In genomic region chr2:29113891-29114321, GRCh38 we compare ENCODE assay signal across 8 cellular contexts. TPM values are rescaled to one million over a fixed set of nuclear protein-coding genes. Genes with fewer than 3 reads are reported as not detected.
DNase-seq lines count a peak whose midpoint lies in the region; ATAC-seq and TF ChIP-seq lines count a peak whose summit lies in the region.

No MANE protein-coding gene starts in this region.

- peaks cover 0 to 2% of the 10 kb centered on the region in 2 donors for H3K27me3 Mint-ChIP-seq in CD4-positive, alpha-beta memory T cell

- peaks cover 0 to 9% of the 10 kb centered on the region in 2 donors for H3K36me3 Mint-ChIP-seq in CD4-positive, alpha-beta memory T cell

- peaks cover 19 to 40% (median 30%) of the 10 kb centered on the region in 4 donors for H3K4me1 Mint-ChIP-seq in CD4-positive, alpha-beta memory T cell

- H3K36me3 ChIP-seq in CD4-positive, alpha-beta memory T cell (ENCODE audit: insufficient read depth, low read length), result no peaks in the 10 kb centered on the region
- H3K36me3 ChIP-seq in HEK293 (ENCODE audit: control insufficient read depth in 2 of 2, insufficient read depth in 1 of 2, low read length in 2 of 2), result no peaks in the 10 kb centered on the region
- H3K36me3 ChIP-seq in SJSA1, result no peaks in the 10 kb centered on the region
- H3K36me3 ChIP-seq in esophagus squamous epithelium, result no peaks in the 10 kb centered on the region
- no peaks in the 10 kb centered on the region for H3K36me3 ChIP-seq in psoas muscle (ENCODE audit: insufficient read depth in 1 of 2, low read depth in 1 of 2)

- DNase-seq in CD4-positive, alpha-beta memory T cell, result no peak
- DNase-seq in SJSA1 (ENCODE audit: low read depth in 1 of 2, low spot score in 2 of 2) (peak; percentile 67 to 73), esophagus squamous epithelium (lab: John Stamatoyannopoulos, UW) (no peak), psoas muscle (peak; percentile 58 to 66)
- no peak for DNase-seq in effector CD8-positive, alpha-beta T cell (lab: John Stamatoyannopoulos, UW)

- intact Hi-C loops in CD4-positive, alpha-beta memory T cell (cut with micrococcal nuclease), result loop anchor here (10.0 kb wide), 1 partner anchor 1031 kb away; the partner anchor contains the start of gene YPEL5
- intact Hi-C loops in esophagus squamous epithelium (cut with DNase I), result no loop called here
- intact Hi-C loops in psoas muscle (cut with DNase I), result loop anchor here (5.0 kb wide), 2 partner anchors 47 to 102 kb away; no protein-coding TSS in a partner anchor

- H3K27ac Mint-ChIP-seq in CD4-positive, alpha-beta memory T cell, result peak overlapping the region in 5 of 7 donors; percentile 6 to 97 (median 95)

- H3K9me3 ChIP-seq in CD4-positive, alpha-beta memory T cell (ENCODE audit: control insufficient read depth in 1 of 2, low read length in 2 of 2), result no peaks in the 10 kb centered on the region
- H3K9me3 ChIP-seq in HEK293 (ENCODE audit: control insufficient read depth, insufficient read depth, low read depth, low read length), result no peaks in the 10 kb centered on the region
- no peaks in the 10 kb centered on the region for H3K9me3 ChIP-seq in SJSA1 (replicated peaks)
- no peaks in the 10 kb centered on the region for H3K9me3 ChIP-seq in esophagus squamous epithelium
- no peaks in the 10 kb centered on the region for H3K9me3 ChIP-seq in psoas muscle

- CTCF ChIA-PET in CD4-positive, alpha-beta memory T cell (lab: Charles Lee; ENCODE audit: partially characterized antibody), result interaction anchor here (1.5 kb wide), 1 partner anchor 99 kb away, joined by 6 read pairs; no protein-coding TSS in a partner anchor
- CTCF ChIA-PET in HEK293 (lab: Yijun Ruan, JAX), result no interaction called here

- TF ChIP-seq CTCF in HEK293 (tag by site-specific recombination; IDR thresholded peaks at IDR 0.05) (no peak), esophagus squamous epithelium (IDR thresholded peaks at IDR 0.05) (no peak), psoas muscle (IDR thresholded peaks at IDR 0.05) (no peak)

- WGBS in esophagus squamous epithelium, 2 donors, result 23 to 42% methylated on average over 4 of the region's 4 CpGs
- WGBS in psoas muscle, 3 donors, result 46 to 67% (median 51%) methylated on average over 4 of the region's 4 CpGs

- POLR2A ChIA-PET in CD4-positive, alpha-beta memory T cell (lab: Charles Lee; ENCODE audit: partially characterized antibody), result interaction anchor here (8.6 kb wide), 1 partner anchor 100 kb away, joined by 209 read pairs; no protein-coding TSS in a partner anchor
- POLR2A ChIA-PET in HEK293 (lab: Yijun Ruan, JAX), result interaction anchor here (1.2 to 1.3 kb wide), 2 partner anchors 10 to 12 kb away, joined by 4 to 5 read pairs; no protein-coding TSS in a partner anchor

- ATAC-seq in psoas muscle, result peak in 2 of 4 donors; percentile 26 to 37
- no peak for ATAC-seq in GM21367 (IDR thresholded peaks at IDR 0.05; ENCODE audit: unreplicated experiment)
- ATAC-seq in GM18502 (IDR thresholded peaks at IDR 0.05; ENCODE audit: poor library complexity, unreplicated experiment), result no peak

- H3K27me3 ChIP-seq in CD4-positive, alpha-beta memory T cell (ENCODE audit: insufficient read depth, low read length), result no peaks in the 10 kb centered on the region
- H3K27me3 ChIP-seq in SJSA1 (replicated peaks) (no peaks in the 10 kb centered on the region), esophagus squamous epithelium (peaks cover 0 to 3% (median 0%) of the 10 kb centered on the region in 4 donors), psoas muscle (ENCODE audit: insufficient read depth in 3 of 3, low read length in 2 of 3) (no peaks in the 10 kb centered on the region)

- peak overlapping the region; percentile 72 to 97 (median 94) for H3K4me3 Mint-ChIP-seq in CD4-positive, alpha-beta memory T cell

- peak in 1 of 4 donors; percentile 32 for TF ChIP-seq POLR2A in esophagus squamous epithelium (IDR thresholded peaks at IDR 0.05)

- H3K4me1 ChIP-seq in CD4-positive, alpha-beta memory T cell (ENCODE audit: insufficient read depth, low read length), result peaks cover 34% of the 10 kb centered on the region
- H3K4me1 ChIP-seq in HEK293 (ENCODE audit: control insufficient read depth, insufficient read depth, low read length) (peaks cover 15% of the 10 kb centered on the region), SJSA1 (replicated peaks) (peaks cover 50% of the 10 kb centered on the region), esophagus squamous epithelium (peaks cover 27 to 66% (median 29%) of the 10 kb centered on the region in 3 donors), psoas muscle (peaks cover 41% of the 10 kb centered on the region)

- H3K4me3 ChIP-seq in CD4-positive, alpha-beta memory T cell (ENCODE audit: low read length in 2 of 2), result no peak overlapping the region
- no peak overlapping the region for H3K4me3 ChIP-seq in HEK293 (ENCODE audit: low read depth, low read length)
- no peak overlapping the region for H3K4me3 ChIP-seq in SJSA1
- H3K4me3 ChIP-seq in esophagus squamous epithelium, result peak overlapping the region in 1 of 4 donors; percentile 69
- H3K4me3 ChIP-seq in psoas muscle, result no peak overlapping the region

- H3K9me3 Mint-ChIP-seq in CD4-positive, alpha-beta memory T cell, result no peaks in the 10 kb centered on the region

- no peak overlapping the region for H3K27ac ChIP-seq in CD4-positive, alpha-beta memory T cell (ENCODE audit: low read depth, low read length)
- H3K27ac ChIP-seq in HEK293 (ENCODE audit: extremely low read depth, low read depth, low read length) (no peak overlapping the region), SJSA1 (peak overlapping the region; percentile 92), esophagus squamous epithelium (peak overlapping the region; percentile 96 to 99 (median 98)), psoas muscle (peak overlapping the region; percentile 92)

TF ChIP-seq in HEK293, 187 proteins besides CTCF, POLR2A, EP300 and RAD21 (continues in another document):
- TF ChIP-seq ZNF398 (tag by site-specific recombination; IDR thresholded peaks at IDR 0.05) (no peak), SCRT1 (tag by site-specific recombination; IDR thresholded peaks at IDR 0.05; ENCODE audit: borderline replicate concordance) (no peak), ZNF48 (tag by site-specific recombination; IDR thresholded peaks at IDR 0.05) (no peak), ZNF639 (tag by site-specific recombination; IDR thresholded peaks at IDR 0.05) (no peak), KLF1 (tag by site-specific recombination; IDR thresholded peaks at IDR 0.05) (peak; percentile 61; the same call in 1 of the 2 replicates), GFI1B (tag by site-specific recombination; IDR thresholded peaks at IDR 0.05) (no peak), EGR2 (tag by site-specific recombination; IDR thresholded peaks at IDR 0.05; ENCODE audit: low read depth) (0 out of 2 replicates have a peak, but pooled peaks have one; percentile 29), ZFHX2 (tag by site-specific recombination; conservative IDR thresholded peaks at IDR 0.05) (peak; percentile 37), ZBTB20 (tag by site-specific recombination; IDR thresholded peaks at IDR 0.05) (no peak), ZNF544 (tag by site-specific recombination; IDR thresholded peaks at IDR 0.05) (no peak)
- TF ChIP-seq, protein P1, sequence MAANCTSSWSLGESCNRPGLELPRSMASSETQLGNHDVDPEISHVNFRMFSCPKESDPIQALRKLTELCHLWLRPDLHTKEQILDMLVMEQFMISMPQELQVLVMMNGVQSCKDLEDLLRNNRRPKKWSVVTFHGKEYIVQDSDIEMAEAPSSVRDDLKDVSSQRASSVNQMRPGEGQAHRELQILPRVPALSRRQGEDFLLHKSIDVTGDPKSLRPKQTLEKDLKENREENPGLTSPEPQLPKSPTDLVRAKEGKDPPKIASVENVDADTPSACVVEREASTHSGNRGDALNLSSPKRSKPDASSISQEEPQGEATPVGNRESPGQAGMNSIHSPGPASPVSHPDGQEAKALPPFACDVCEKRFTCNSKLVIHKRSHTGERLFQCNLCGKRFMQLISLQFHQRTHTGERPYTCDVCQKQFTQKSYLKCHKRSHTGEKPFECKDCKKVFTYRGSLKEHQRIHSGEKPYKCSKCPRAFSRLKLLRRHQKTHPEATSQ (tag by site-specific recombination; IDR thresholded peaks at IDR 0.05), result no peak

RNA-seq across cellular contexts. Expression of gene CLIP4, which starts 1.3 kb away (rescaled TPM):
- total RNA-seq in CD4-positive, alpha-beta memory T cell, result 10 to 100 TPM; 65.2 to 69.2 TPM
- 10 to 100 TPM; 23.1 to 24.6 TPM for polyA plus RNA-seq in CD4-positive, alpha-beta memory T cell
- 34.2 and 36.9 TPM in 2 replicates for total RNA-seq in SJSA1 (2014; rRNA removed; shearing (Covaris generic))
- 10 to 100 TPM; 39.7 to 85.3 (median 46.5) TPM for total RNA-seq in esophagus squamous epithelium
- total RNA-seq in psoas muscle, result 100 to 1,000 TPM in 1 of 4 donors, 10 to 100 TPM in 3; 56.9 to 111 (median 78.1) TPM
- 10 to 100 TPM; 26.7 to 89.2 (median 46.6) TPM for polyA plus RNA-seq in psoas muscle

RNA-seq across cellular contexts. Expression of gene PCARE, which starts 39.6 kb away (rescaled TPM):
- total RNA-seq in CD4-positive, alpha-beta memory T cell, result not detected
- polyA plus RNA-seq in CD4-positive, alpha-beta memory T cell, result not detected
- not detected in 2 replicates for total RNA-seq in SJSA1 (2014; rRNA removed; shearing (Covaris generic))
- total RNA-seq in esophagus squamous epithelium, result under 1 TPM in 1 of 4 donors, not detected in 3; 0.04 TPM
- 1 to 10 TPM in 1 of 4 donors, under 1 TPM in 3; 0.02 to 1.0 (median 0.53) TPM for total RNA-seq in psoas muscle
- polyA plus RNA-seq in psoas muscle, result under 1 TPM; 0.03 to 0.48 (median 0.09) TPM

Comparison
In these comparisons a context has a peak if more than half of its experiments do, and no peak if none do; other contexts are left out.
1. DNase-seq: peak in SJSA1 (2 of 2) and psoas muscle (2 of 2); none in CD4-positive, alpha-beta memory T cell (0 of 5), esophagus squamous epithelium (single experiment) and effector CD8-positive, alpha-beta T cell (single experiment).
2. H3K27ac ChIP-seq: peak in SJSA1 (single experiment), esophagus squamous epithelium (4 of 4) and psoas muscle (single experiment); none in CD4-positive, alpha-beta memory T cell (single experiment) and HEK293 (single experiment).